Comparison of ENCODE assay signal across 20 cellular contexts in the genomic region with DNA sequence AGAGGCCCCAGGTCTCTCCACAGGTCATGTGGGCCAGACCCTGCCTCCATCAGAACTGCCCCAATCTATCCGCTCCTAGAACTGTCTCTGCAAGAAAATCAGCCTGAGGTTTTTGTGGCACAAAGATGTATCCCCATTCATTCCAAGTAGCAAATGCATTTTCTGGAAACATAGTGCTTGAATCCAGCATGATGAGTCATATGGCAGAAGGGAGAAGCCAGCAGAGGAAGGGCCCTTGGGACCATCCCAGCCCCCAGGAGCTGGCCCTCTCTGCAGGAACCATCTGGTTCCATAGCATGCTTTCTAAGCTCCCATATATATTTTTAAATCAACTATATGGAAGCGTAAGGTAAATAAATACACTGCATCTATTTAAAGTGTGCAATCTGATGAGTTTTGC.
"Had no signal": no experiment of that assay in that cellular context is flagged by ENCODE, and none has a peak within 500 bp of the region (broad histone marks: within the 10 kb centered on the region; RNA-seq: fewer than 3 reads in every experiment).

No MANE protein-coding gene starts in this region.

- H3K27ac ChIP-seq: breast epithelium, esophagus muscularis mucosa, lower lobe of right lung, spleen had no signal

- H3K4me1 Mint-ChIP-seq: activated CD4-positive, alpha-beta T cell treated with anti-CD3 and anti-CD28 coated beads, Interleukin-2, amount 10 ng/mL, durations not matched to agents 24 days and 14 days; activated T-helper 17 cell treated with anti-CD3 and anti-CD28 coated beads, Interleukin-2, amount 50 U/mL, for 72 hours; natural killer cell; stimulated activated naive B cell treated with anti-CD40 and anti-IgM and Interleukin-4, amounts not matched to agents 10 μg/mL and 1 μg/mL and 100 μg/mL, for 72 hours had no signal

- H3K27me3 ChIP-seq: breast epithelium, esophagus muscularis mucosa, spleen had no signal

- H3K27me3 Mint-ChIP-seq: activated CD4-positive, alpha-beta T cell treated with anti-CD3 and anti-CD28 coated beads, Interleukin-2, amount 10 ng/mL, durations not matched to agents 24 days and 14 days; activated CD8-positive, alpha-beta T cell treated with anti-CD3 and anti-CD28 coated beads for 36 hours; dendritic cell treated with granulocyte-macrophage colony-stimulating factor and Interleukin-4, amounts not matched to agents 40 ng/mL and 50 ng/mL, for 4 days; stimulated activated naive B cell treated with anti-CD40 and anti-IgM and Interleukin-4, amounts not matched to agents 10 μg/mL and 1 μg/mL and 100 μg/mL, for 72 hours had no signal

- H3K36me3 Mint-ChIP-seq: natural killer cell; stimulated activated naive B cell treated with anti-CD40 and anti-IgM and Interleukin-4, amounts not matched to agents 10 μg/mL and 1 μg/mL and 100 μg/mL, for 72 hours had no signal

- H3K9me3 ChIP-seq: esophagus muscularis mucosa had no signal

- H3K4me3 ChIP-seq: breast epithelium, esophagus muscularis mucosa, lower lobe of right lung, spleen had no signal

- H3K4me1 ChIP-seq: breast epithelium, esophagus muscularis mucosa, lower lobe of right lung, spleen had no signal

- H3K27ac Mint-ChIP-seq: activated CD4-positive, alpha-beta T cell treated with anti-CD3 and anti-CD28 coated beads, Interleukin-2, amount 10 ng/mL, durations not matched to agents 24 days and 14 days; activated CD8-positive, alpha-beta T cell treated with anti-CD3 and anti-CD28 coated beads for 36 hours; activated T-helper 17 cell treated with anti-CD3 and anti-CD28 coated beads, Interleukin-2, amount 50 U/mL, for 72 hours; dendritic cell treated with granulocyte-macrophage colony-stimulating factor and Interleukin-4, amounts not matched to agents 40 ng/mL and 50 ng/mL, for 4 days; natural killer cell; stimulated activated naive B cell treated with anti-CD40 and anti-IgM and Interleukin-4, amounts not matched to agents 10 μg/mL and 1 μg/mL and 100 μg/mL, for 72 hours had no signal

- H3K4me3 Mint-ChIP-seq: activated CD4-positive, alpha-beta T cell treated with anti-CD3 and anti-CD28 coated beads, Interleukin-2, amount 10 ng/mL, durations not matched to agents 24 days and 14 days; activated CD8-positive, alpha-beta T cell treated with anti-CD3 and anti-CD28 coated beads for 36 hours; activated T-helper 17 cell treated with anti-CD3 and anti-CD28 coated beads, Interleukin-2, amount 50 U/mL, for 72 hours; dendritic cell treated with granulocyte-macrophage colony-stimulating factor and Interleukin-4, amounts not matched to agents 40 ng/mL and 50 ng/mL, for 4 days; natural killer cell; stimulated activated naive B cell treated with anti-CD40 and anti-IgM and Interleukin-4, amounts not matched to agents 10 μg/mL and 1 μg/mL and 100 μg/mL, for 72 hours had no signal

- H3K36me3 ChIP-seq: breast epithelium, esophagus muscularis mucosa, lower lobe of right lung, spleen had no signal

- DNase-seq: activated CD4-positive, alpha-beta T cell treated with anti-CD3 and anti-CD28 coated beads, Interleukin-2, amount 10 ng/mL, durations not matched to agents 24 days and 14 days; activated CD8-positive, alpha-beta T cell treated with anti-CD3 and anti-CD28 coated beads for 36 hours; activated naive CD4-positive, alpha-beta T cell; activated T-cell treated with anti-CD3 and anti-CD28 coated beads, Interleukin-2, amount 50 U/mL, for 1 hour; anterior cingulate cortex; effector CD8-positive, alpha-beta T cell; foreskin fibroblast; hypothalamus; islet precursor cell; left colon; lower lobe of right lung; natural killer cell; stimulated activated CD4-positive, alpha-beta T cell treated with anti-CD3 and anti-CD28 coated beads, Interleukin-4, amount 100 ng/mL, for 4 hours; stimulated activated naive B cell treated with anti-CD40 and anti-IgM and Interleukin-4, amounts not matched to agents 10 μg/mL and 1 μg/mL and 100 μg/mL, for 72 hours; T1000 had no signal
